In genomic region chr6:31620586-31621319, GRCh38 we compare ENCODE assay signal across 7 cellular contexts. TPM values are rescaled to one million over a fixed set of nuclear protein-coding genes. Genes with fewer than 3 reads are reported as not detected.
DNase-seq lines count a peak whose midpoint lies in the region; ATAC-seq lines count a peak whose summit lies in the region.

Gene PRRC2A, plus strand, starts transcription at chr6:31620715. Its CDS starts 2,075 bp downstream, at chr6:31622790.

- peaks cover 38% of the 10 kb centered on the region for H3K4me1 Mint-ChIP-seq in T-helper 2 cell treated with Interferon-gamma antibody and Interleukin-4, amounts not matched to agents 5 μg/mL and 100 μg/mL, for 36 hours (ENCODE audit: low read depth)

- peak within 1 kb of the TSS; percentile 99 for H3K27ac ChIP-seq in caudate nucleus (ENCODE audit: low read depth, low read length)

- intact Hi-C loops in left colon (cut with DNase I, micrococcal nuclease), result no loop called here

- ATAC-seq in GM18499 (IDR thresholded peaks at IDR 0.05; ENCODE audit: insufficient read depth, unreplicated experiment) (peak; percentile 9), HG02642 (IDR thresholded peaks at IDR 0.05; ENCODE audit: poor library complexity, unreplicated experiment) (peak; percentile 60), left colon (peak; percentile 44)

- H3K9me3 Mint-ChIP-seq in T-helper 2 cell treated with Interferon-gamma antibody and Interleukin-4, amounts not matched to agents 5 μg/mL and 100 μg/mL, for 36 hours, result no peaks in the 10 kb centered on the region

- DNase-seq in NCI-H1092 (lab: John Stamatoyannopoulos, UW), result peak; percentile 36
- no peak for DNase-seq in T-helper 2 cell treated with Interferon-gamma antibody and Interleukin-4, amounts not matched to agents 5 μg/mL and 100 μg/mL, for 36 hours (ENCODE audit: low spot score)
- peak in 39 of 61 donors; percentile 60 to 100 (median 79) for DNase-seq in caudate nucleus (lab: John Stamatoyannopoulos, UW)
- DNase-seq in left colon, result peak; percentile 77 to 96
- peak; percentile 83 to 96 for DNase-seq in stimulated activated CD4-positive, alpha-beta T cell treated with anti-CD3 and anti-CD28 coated beads, Interleukin-2, amount 100 ng/mL, for 24 hours

- peaks cover 47% of the 10 kb centered on the region for H3K36me3 Mint-ChIP-seq in T-helper 2 cell treated with Interferon-gamma antibody and Interleukin-4, amounts not matched to agents 5 μg/mL and 100 μg/mL, for 36 hours (ENCODE audit: low read depth)

- no peaks in the 10 kb centered on the region for H3K27me3 Mint-ChIP-seq in T-helper 2 cell treated with Interferon-gamma antibody and Interleukin-4, amounts not matched to agents 5 μg/mL and 100 μg/mL, for 36 hours (ENCODE audit: low read depth)

- H3K4me3 Mint-ChIP-seq in T-helper 2 cell treated with Interferon-gamma antibody and Interleukin-4, amounts not matched to agents 5 μg/mL and 100 μg/mL, for 36 hours, result peak within 1 kb of the TSS; percentile 90

- H3K27ac Mint-ChIP-seq in T-helper 2 cell treated with Interferon-gamma antibody and Interleukin-4, amounts not matched to agents 5 μg/mL and 100 μg/mL, for 36 hours, result peak within 1 kb of the TSS; percentile 99

RNA-seq across cellular contexts. Expression of gene PRRC2A, which starts in this region (rescaled TPM):
- total RNA-seq in left colon, result 100 to 1,000 TPM in 1 of 2 donors, 10 to 100 TPM in 1; 92.9 to 110 TPM

Comparison
In these comparisons a context has a peak if more than half of its experiments do, and no peak if none do; other contexts are left out.
1. ATAC-seq: peak in every context shown above with its lines; median percentile 60 in HG02642; 44 in left colon; 9 in GM18499.